24 cellular contexts compared by ENCODE assay signal in genomic region chr3:36475593-36475992, GRCh38.
"Had no signal": no experiment of that assay in that cellular context is flagged by ENCODE, and none has a peak within 500 bp of the region (broad histone marks: within the 10 kb centered on the region; RNA-seq: fewer than 3 reads in every experiment).

No MANE protein-coding gene starts in this region.

- H3K4me1 ChIP-seq: foreskin keratinocyte, gastroesophageal sphincter, heart left ventricle, pancreas, right lobe of liver, testis had no signal

- H3K27ac ChIP-seq: dorsolateral prefrontal cortex, foreskin keratinocyte, gastroesophageal sphincter, heart left ventricle, hepatocyte, neutrophil, pancreas, right lobe of liver, testis, tibial artery had no signal

- ATAC-seq: foreskin keratinocyte; gastroesophageal sphincter; heart left ventricle; left colon; left ventricle myocardium superior; natural killer cell; right lobe of liver; stimulated activated naive CD8-positive, alpha-beta T cell treated with anti-CD3 and anti-CD28 coated beads, Interleukin-15, Interleukin-2, amounts not matched to agents 100 U/mL and 50 U/mL, for 24 hours had no signal

- H3K27me3 ChIP-seq: dorsolateral prefrontal cortex, foreskin keratinocyte, gastroesophageal sphincter, heart left ventricle, hepatocyte, neutrophil, pancreas, right lobe of liver, testis, tibial artery had no signal

- H3K9me3 ChIP-seq: neutrophil, pancreas, right lobe of liver, testis, tibial artery had no signal

- DNase-seq: cerebellar nuclear complex; cortex of kidney; dorsolateral prefrontal cortex; effector CD4-positive, alpha-beta T cell; foreskin keratinocyte; heart left ventricle; left colon; left ventricle myocardium superior; natural killer cell; pancreas; right lobe of liver; stimulated activated CD4-positive, alpha-beta T cell treated with anti-CD3 and anti-CD28 coated beads, Interleukin-12 subunit alpha, Interleukin-12 subunit beta, amount 100 ng/mL, for 4 hours; stimulated activated CD4-positive, alpha-beta T cell treated with anti-CD3 and anti-CD28 coated beads, Interleukin-1b, Interleukin-23, amount 100 ng/mL, for 48 hours; stimulated activated CD4-positive, alpha-beta T cell treated with anti-CD3 and anti-CD28 coated beads, Interleukin-4, amount 100 ng/mL, for 1 hour; stimulated activated CD8-positive, alpha-beta memory T cell treated with anti-CD3 and anti-CD28 coated beads, Interleukin-4, amount 100 ng/mL, for 48 hours; stimulated activated naive CD8-positive, alpha-beta T cell treated with anti-CD3 and anti-CD28 coated beads, Interleukin-15, Interleukin-2, amounts not matched to agents 100 U/mL and 50 U/mL, for 24 hours; substantia nigra; testis; tibial artery had no signal

- H3K4me3 ChIP-seq: dorsolateral prefrontal cortex, gastroesophageal sphincter, heart left ventricle, hepatocyte, lung, pancreas, right lobe of liver, smooth muscle cell, testis, tibial artery had no signal

- H3K36me3 ChIP-seq: gastroesophageal sphincter, heart left ventricle, neutrophil, pancreas, right lobe of liver had no signal
